In the genomic region with DNA sequence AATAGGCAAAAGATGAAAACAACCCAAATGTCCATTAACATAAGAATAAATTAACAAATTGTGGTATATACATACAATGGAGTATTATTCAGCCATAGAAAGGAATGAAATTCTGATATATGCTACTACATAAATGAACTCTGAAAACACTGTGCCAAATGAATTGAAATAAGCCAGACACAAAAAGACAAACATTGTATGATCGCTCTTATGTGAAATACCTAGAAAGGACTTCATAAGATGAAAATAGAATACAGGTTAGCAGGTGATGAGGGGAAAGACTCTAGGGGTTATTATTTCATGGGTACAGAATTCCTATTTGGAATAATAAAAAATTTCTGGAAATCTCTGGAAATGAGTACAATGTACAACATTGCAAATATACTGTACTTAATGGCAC, we compare ENCODE assay signal across 3 cellular contexts.
TF ChIP-seq lines count a peak whose summit lies in the region.

No MANE protein-coding gene starts in this region.

TF ChIP-seq in GM12891, 5 proteins besides CTCF, POLR2A, EP300 and RAD21 (continued from another document):
- no peak for TF ChIP-seq POU2F2 (IDR thresholded peaks at IDR 0.05; ENCODE audit: low read depth, low read length)
- no peak for TF ChIP-seq PAX5 (IDR thresholded peaks at IDR 0.05; ENCODE audit: insufficient read depth, low read length, severe bottlenecking)
- TF ChIP-seq POLR2AphosphoS5 (IDR thresholded peaks at IDR 0.05; ENCODE audit: low read depth, low read length) = no peak

TF ChIP-seq in HEK293, 187 proteins besides CTCF, POLR2A, EP300 and RAD21:
- TF ChIP-seq ZNF518A (tag by site-specific recombination; conservative IDR thresholded peaks at IDR 0.05; ENCODE audit: low read depth) = no peak
- TF ChIP-seq ZNF558 (tag by site-specific recombination; IDR thresholded peaks at IDR 0.05) = no peak
- no peak for TF ChIP-seq ZNF239 (tag by site-specific recombination; IDR thresholded peaks at IDR 0.05)
- TF ChIP-seq ZNF398 (tag by site-specific recombination; IDR thresholded peaks at IDR 0.05) = no peak
- TF ChIP-seq ZNF146 (tag by site-specific recombination; IDR thresholded peaks at IDR 0.05) = peak; percentile 7; the same call in 1 of the 2 replicates
- TF ChIP-seq HIC1 (tag by site-specific recombination; IDR thresholded peaks at IDR 0.05) = no peak
- TF ChIP-seq, protein P1, sequence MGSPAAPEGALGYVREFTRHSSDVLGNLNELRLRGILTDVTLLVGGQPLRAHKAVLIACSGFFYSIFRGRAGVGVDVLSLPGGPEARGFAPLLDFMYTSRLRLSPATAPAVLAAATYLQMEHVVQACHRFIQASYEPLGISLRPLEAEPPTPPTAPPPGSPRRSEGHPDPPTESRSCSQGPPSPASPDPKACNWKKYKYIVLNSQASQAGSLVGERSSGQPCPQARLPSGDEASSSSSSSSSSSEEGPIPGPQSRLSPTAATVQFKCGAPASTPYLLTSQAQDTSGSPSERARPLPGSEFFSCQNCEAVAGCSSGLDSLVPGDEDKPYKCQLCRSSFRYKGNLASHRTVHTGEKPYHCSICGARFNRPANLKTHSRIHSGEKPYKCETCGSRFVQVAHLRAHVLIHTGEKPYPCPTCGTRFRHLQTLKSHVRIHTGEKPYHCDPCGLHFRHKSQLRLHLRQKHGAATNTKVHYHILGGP (tag by site-specific recombination; IDR thresholded peaks at IDR 0.05) = no peak
- TF ChIP-seq SP2 (tag by site-specific recombination; IDR thresholded peaks at IDR 0.05) = no peak
- no peak for TF ChIP-seq ZNF354C (tag by site-specific recombination; IDR thresholded peaks at IDR 0.05; ENCODE audit: borderline replicate concordance, low read depth)

TF ChIP-seq in K562, 482 proteins besides CTCF, POLR2A, EP300 and RAD21:
- TF ChIP-seq, protein P2, sequence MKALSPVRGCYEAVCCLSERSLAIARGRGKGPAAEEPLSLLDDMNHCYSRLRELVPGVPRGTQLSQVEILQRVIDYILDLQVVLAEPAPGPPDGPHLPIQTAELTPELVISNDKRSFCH (CRISPR knock-in tag; IDR thresholded peaks at IDR 0.05) = no peak
- TF ChIP-seq, protein P2 (tag; IDR thresholded peaks at IDR 0.05) = no peak
- no peak for TF ChIP-seq CBX2 (IDR thresholded peaks at IDR 0.05; ENCODE audit: insufficient read depth, low read length, poor library complexity, severe bottlenecking)
- TF ChIP-seq MIER1 (IDR thresholded peaks at IDR 0.05; ENCODE audit: low read depth) = no peak
